8 cellular contexts compared by ENCODE assay signal in the genomic region with DNA sequence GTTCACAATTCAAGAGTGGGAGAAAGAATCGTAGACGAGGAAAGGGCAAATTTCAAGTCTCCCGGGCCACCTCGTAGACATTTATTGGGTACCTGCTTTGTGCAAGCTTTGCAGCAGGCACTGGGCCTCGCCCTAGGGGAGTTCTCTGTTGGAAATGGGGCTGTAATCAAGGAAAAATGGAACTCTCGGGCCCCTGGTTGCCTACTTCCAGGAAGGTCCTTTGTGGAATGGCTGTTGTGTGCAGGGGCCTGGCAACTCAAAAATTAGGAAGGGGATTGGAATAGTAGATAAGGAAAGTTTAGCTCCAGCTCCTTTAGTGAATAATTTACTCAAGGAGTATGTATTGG. TPM values are rescaled to one million over a fixed set of nuclear protein-coding genes. Genes with fewer than 3 reads are reported as not detected.
DNase-seq lines count a peak whose midpoint lies in the region; ATAC-seq and TF ChIP-seq lines count a peak whose summit lies in the region.

No MANE protein-coding gene starts in this region.

- peaks cover 0 to 18% of the 10 kb centered on the region in 2 donors for H3K36me3 ChIP-seq in gastroesophageal sphincter
- peaks cover 9 to 17% (median 14%) of the 10 kb centered on the region in 4 donors for H3K36me3 ChIP-seq in sigmoid colon

- H3K27ac ChIP-seq in VCaP: peak overlapping the region; percentile 95
- peak overlapping the region in 3 of 4 donors; percentile 82 to 92 (median 86) for H3K27ac ChIP-seq in gastroesophageal sphincter
- peak overlapping the region; percentile 86 to 90 (median 89) for H3K27ac ChIP-seq in sigmoid colon

- intact Hi-C loops in sigmoid colon (cut with DNase I): loop anchor here (2.0 kb wide), 1 partner anchor 64 kb away; no protein-coding TSS in a partner anchor

- POLR2A ChIA-PET in GM10248 (lab: Yijun Ruan, JAX): no interaction called here

- H3K4me3 ChIP-seq in GM12864 (ENCODE audit: low read depth, low read length): peak overlapping the region; percentile 78
- H3K4me3 ChIP-seq in gastroesophageal sphincter: peak overlapping the region; percentile 85 to 86
- H3K4me3 ChIP-seq in sigmoid colon: peak overlapping the region; percentile 75 to 85 (median 81)

- CTCF ChIA-PET in GM10248 (lab: Yijun Ruan, JAX): interaction anchor here (1.2 to 1.5 kb wide), 5 partner anchors 9 to 23 kb away, joined by 3 to 4 read pairs (median 4); no protein-coding TSS in a partner anchor

- WGBS in gastroesophageal sphincter (ENCODE audit: low coverage in 1 of 2), 2 donors: 0% methylated on average over 5 to 6 of the region's 6 CpGs
- 1 to 4% methylated on average over 6 of the region's 6 CpGs for WGBS in sigmoid colon, 2 donors

- TF ChIP-seq CTCF in GM12864 (IDR thresholded peaks at IDR 0.05; ENCODE audit: low read depth, low read length, missing control alignments) (no peak), VCaP (conservative IDR thresholded peaks at IDR 0.05) (no peak), gastroesophageal sphincter (IDR thresholded peaks at IDR 0.05) (no peak), sigmoid colon (IDR thresholded peaks at IDR 0.05) (no peak), GM10248 (IDR thresholded peaks at IDR 0.05; ENCODE audit: control extremely low read depth, extremely low read depth, low read depth, missing control alignments) (no peak)

- no peak for TF ChIP-seq EP300 in gastroesophageal sphincter (IDR thresholded peaks at IDR 0.05)
- no peak for TF ChIP-seq EP300 in sigmoid colon (IDR thresholded peaks at IDR 0.05)

- H3K4me1 ChIP-seq in gastroesophageal sphincter (peaks cover 0 to 57% (median 22%) of the 10 kb centered on the region in 3 donors), sigmoid colon (peaks cover 0 to 45% (median 42%) of the 10 kb centered on the region in 4 donors)

- TF ChIP-seq POLR2A in gastroesophageal sphincter (IDR thresholded peaks at IDR 0.05) (no peak), sigmoid colon (IDR thresholded peaks at IDR 0.05) (no peak)

- DNase-seq in GM12864 (ENCODE audit: low read depth) (no peak), sigmoid colon (no peak), GM10248 (ENCODE audit: extremely low spot score) (no peak), NCI-H2081 (lab: John Stamatoyannopoulos, UW) (no peak)

- H3K27me3 ChIP-seq in gastroesophageal sphincter: no peaks in the 10 kb centered on the region
- H3K27me3 ChIP-seq in sigmoid colon: no peaks in the 10 kb centered on the region

- ATAC-seq in gastroesophageal sphincter: no peak
- no peak for ATAC-seq in HG02678 (IDR thresholded peaks at IDR 0.05; ENCODE audit: unreplicated experiment)
- no peak for ATAC-seq in GM18909 (IDR thresholded peaks at IDR 0.05; ENCODE audit: poor library complexity, unreplicated experiment)

- no peaks in the 10 kb centered on the region for H3K9me3 ChIP-seq in gastroesophageal sphincter
- no peaks in the 10 kb centered on the region for H3K9me3 ChIP-seq in sigmoid colon

RNA-seq across cellular contexts. Expression of gene ZNF526, which starts 0.6 kb away (rescaled TPM):
- total RNA-seq in gastroesophageal sphincter (10 to 100 TPM in 1 of 4 donors, 1 to 10 TPM in 3; 4.6 to 10.4 (median 7.8) TPM), sigmoid colon (1 to 10 TPM; 2.2 to 6.1 (median 4.3) TPM)
- polyA plus RNA-seq in sigmoid colon: 1 to 10 TPM; 3.0 to 6.8 (median 3.2) TPM

RNA-seq across cellular contexts. Expression of gene DEDD2, which starts 3.2 kb away (rescaled TPM):
- total RNA-seq in gastroesophageal sphincter: 10 to 100 TPM; 31.1 to 39.3 (median 33.4) TPM
- total RNA-seq in sigmoid colon: 10 to 100 TPM; 28.5 to 41.3 (median 36.3) TPM
- 10 to 100 TPM; 42.2 to 87.6 (median 49.9) TPM for polyA plus RNA-seq in sigmoid colon

RNA-seq across cellular contexts. Expression of gene GSK3A, which starts 21.7 kb away (rescaled TPM):
- total RNA-seq in gastroesophageal sphincter (10 to 100 TPM; 30.8 to 51.0 (median 35.1) TPM), sigmoid colon (10 to 100 TPM; 17.4 to 28.5 (median 20.5) TPM)
- 10 to 100 TPM; 31.8 to 49.5 (median 49.0) TPM for polyA plus RNA-seq in sigmoid colon

RNA-seq across cellular contexts. Expression of gene ERF, which starts 34.2 kb away (rescaled TPM):
- total RNA-seq in gastroesophageal sphincter (10 to 100 TPM; 28.4 to 46.4 (median 39.9) TPM), sigmoid colon (10 to 100 TPM; 18.9 to 39.3 (median 25.6) TPM)
- 10 to 100 TPM; 18.6 to 42.8 (median 23.6) TPM for polyA plus RNA-seq in sigmoid colon

RNA-seq across cellular contexts. Expression of gene CIC, which starts 48.3 kb away (rescaled TPM):
- total RNA-seq in gastroesophageal sphincter: 10 to 100 TPM; 31.4 to 69.4 (median 49.0) TPM
- 10 to 100 TPM; 16.0 to 31.3 (median 24.9) TPM for total RNA-seq in sigmoid colon
- polyA plus RNA-seq in sigmoid colon: 10 to 100 TPM in 2 of 3 donors, 1 to 10 TPM in 1; 8.4 to 42.1 (median 17.3) TPM
